9 cellular contexts compared by ENCODE assay signal in the genomic region with DNA sequence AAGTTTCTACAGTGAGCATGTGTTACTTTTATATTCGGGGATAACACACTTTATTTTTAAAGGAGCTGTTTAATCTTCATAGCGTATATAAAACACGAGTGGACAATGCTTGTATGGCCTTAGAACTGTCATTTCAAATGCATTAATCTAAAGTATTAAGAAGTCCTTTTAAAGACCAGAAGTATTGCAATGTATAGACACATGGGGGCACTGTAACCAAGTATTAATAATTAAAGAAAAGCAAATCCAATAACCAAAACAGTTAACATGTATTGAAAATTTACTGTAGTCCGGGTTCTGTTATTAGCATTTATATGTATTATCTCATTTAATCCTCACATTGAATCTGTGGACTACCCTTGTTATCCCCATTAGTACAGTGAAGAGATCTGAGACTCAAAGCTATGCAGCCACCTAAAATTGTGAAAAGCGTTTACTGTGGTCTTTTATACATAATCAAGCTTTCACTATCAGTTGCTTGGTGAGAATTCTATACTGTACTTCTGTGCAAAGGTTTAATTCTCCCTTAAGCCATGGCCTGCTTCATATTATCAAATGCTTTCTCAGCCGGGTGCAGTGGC. TPM values are rescaled to one million over a fixed set of nuclear protein-coding genes. Genes with fewer than 3 reads are reported as not detected.
A peak's percentile ranks its signal among the peaks of the same experiment; 100 is the strongest.
DNase-seq lines count a peak whose midpoint lies in the region; ATAC-seq and TF ChIP-seq lines count a peak whose summit lies in the region.
"Had no signal": no experiment of that assay in that cellular context is flagged by ENCODE, and none has a peak within 500 bp of the region (broad histone marks: within the 10 kb centered on the region; RNA-seq: fewer than 3 reads in every experiment).

No MANE protein-coding gene starts in this region.

- H3K4me1 ChIP-seq in SK-N-SH (ENCODE audit: control insufficient read depth in 1 of 2, insufficient read depth in 2 of 2, low read depth in 1 of 2, low read length in 1 of 2) = no peaks in the 10 kb centered on the region
- no peaks in the 10 kb centered on the region for H3K4me1 ChIP-seq in lower lobe of right lung

- peaks cover 7% of the 10 kb centered on the region; the same call in 1 of the 2 replicates for H3K4me1 Mint-ChIP-seq in HFFc6 (ENCODE audit: low read depth)
- no peaks in the 10 kb centered on the region for H3K4me1 Mint-ChIP-seq in activated CD4-positive, alpha-beta T cell treated with anti-CD3 and anti-CD28 coated beads for 36 hours

- peaks cover 4% of the 10 kb centered on the region; the same call in 1 of the 2 replicates for H3K9me3 Mint-ChIP-seq in HFFc6
- H3K9me3 Mint-ChIP-seq in activated CD4-positive, alpha-beta T cell treated with anti-CD3 and anti-CD28 coated beads for 36 hours (ENCODE audit: low read depth) = no peaks in the 10 kb centered on the region

- H4K20me1 ChIP-seq in SK-N-SH (ENCODE audit: insufficient read depth) = no peaks in the 10 kb centered on the region

- POLR2A ChIA-PET in SK-N-SH (lab: Yijun Ruan, JAX) = no interaction called here
- POLR2A ChIA-PET in activated CD4-positive, alpha-beta T cell treated with anti-CD3 and anti-CD28 coated beads for 36 hours (lab: Charles Lee) = no interaction called here

- WGBS in SK-N-SH (ENCODE audit: low lambda C conversion rate) = 41% methylated on average over 6 of the region's 6 CpGs

- H3K9ac ChIP-seq in SK-N-SH = no peak overlapping the region

- DNase-seq in ELR (ENCODE audit: low read depth) = peak; percentile 57
- peak; percentile 39 for DNase-seq in HFFc6
- DNase-seq in SK-N-SH = peak; percentile 12
- no peak for DNase-seq in lower lobe of right lung
- no peak for DNase-seq in epidermal melanocyte (ENCODE audit: insufficient read length, low spot score)
- no peak for DNase-seq in activated CD4-positive, alpha-beta T cell treated with anti-CD3 and anti-CD28 coated beads for 36 hours
- no peak for DNase-seq in stimulated activated CD4-positive, alpha-beta T cell treated with anti-CD3 and anti-CD28 coated beads, Interleukin-12 subunit alpha, Interleukin-12 subunit beta, amount 100 ng/mL, for 4 hours
- DNase-seq in activated gamma-delta T cell (lab: John Stamatoyannopoulos, UW) = no peak
- DNase-seq: central memory CD4-positive, alpha-beta T cell had no signal

- H3K27ac Mint-ChIP-seq in HFFc6 = no peak overlapping the region
- no peak overlapping the region for H3K27ac Mint-ChIP-seq in activated CD4-positive, alpha-beta T cell treated with anti-CD3 and anti-CD28 coated beads for 36 hours

- H2AFZ ChIP-seq in SK-N-SH (ENCODE audit: low read depth) = no peak overlapping the region

- H3K4me2 ChIP-seq in SK-N-SH = no peak overlapping the region

- TF ChIP-seq RAD21 in SK-N-SH (IDR thresholded peaks at IDR 0.05; ENCODE audit: low read length) = peak; percentile 51

- CTCF ChIA-PET in SK-N-SH (lab: Yijun Ruan, JAX) = interaction anchor here (0.6 to 3.1 kb wide), 24 partner anchors 9 to 757 kb away, joined by 3 to 13 read pairs (median 4); a partner anchor contains a TSS
- CTCF ChIA-PET in activated CD4-positive, alpha-beta T cell treated with anti-CD3 and anti-CD28 coated beads for 36 hours (lab: Charles Lee) = interaction anchor here (0.5 to 1.9 kb wide), 11 partner anchors 9 to 812 kb away, joined by 3 to 12 read pairs (median 4); no protein-coding TSS in a partner anchor

- TF ChIP-seq CTCF in HFFc6 (IDR thresholded peaks at IDR 0.05) (peak; percentile 83), SK-N-SH (IDR thresholded peaks at IDR 0.05) (peak; percentile 65), lower lobe of right lung (IDR thresholded peaks at IDR 0.05) (peak; percentile 35)

- TF ChIP-seq EP300 in SK-N-SH (IDR thresholded peaks at IDR 0.05; ENCODE audit: borderline replicate concordance in 1 of 2, low read depth in 1 of 2, low read length in 1 of 2) = no peak

- H3K4me3 ChIP-seq in SK-N-SH (ENCODE audit: low read depth in 2 of 2, low read length in 1 of 2) = no peak overlapping the region; a peak in 1 of 4 replicates
- no peak overlapping the region for H3K4me3 ChIP-seq in lower lobe of right lung

- intact Hi-C loops in lower lobe of right lung (cut with DNase I) = no loop called here
- intact Hi-C loops in activated CD4-positive, alpha-beta T cell treated with anti-CD3 and anti-CD28 coated beads for 36 hours (cut with DNase I, micrococcal nuclease) = loop anchor here (1.0 to 5.0 kb wide), 3 partner anchors 255 to 735 kb away; no protein-coding TSS in a partner anchor

- H3K4me3 Mint-ChIP-seq in HFFc6 = no peak overlapping the region
- no peak overlapping the region for H3K4me3 Mint-ChIP-seq in activated CD4-positive, alpha-beta T cell treated with anti-CD3 and anti-CD28 coated beads for 36 hours

- no peaks in the 10 kb centered on the region for H3K79me2 ChIP-seq in SK-N-SH (ENCODE audit: insufficient read depth)

- no peaks in the 10 kb centered on the region for H3K9me2 ChIP-seq in SK-N-SH

- ATAC-seq in lower lobe of right lung = no peak
- no peak for ATAC-seq in activated CD4-positive, alpha-beta T cell treated with anti-CD3 and anti-CD28 coated beads for 36 hours

- no peaks in the 10 kb centered on the region for H3K27me3 ChIP-seq in SK-N-SH (ENCODE audit: insufficient read depth)
- H3K27me3 ChIP-seq in lower lobe of right lung (ENCODE audit: low read depth) = no peaks in the 10 kb centered on the region

- H3K9me3 ChIP-seq in SK-N-SH = no peaks in the 10 kb centered on the region
- H3K9me3 ChIP-seq in lower lobe of right lung = no peaks in the 10 kb centered on the region

- H3F3A ChIP-seq in SK-N-SH (replicated peaks; ENCODE audit: insufficient read depth) = no peaks in the 10 kb centered on the region

- H3K27me3 Mint-ChIP-seq in HFFc6 (ENCODE audit: insufficient read depth) = no peaks in the 10 kb centered on the region; the same call in 1 of the 2 replicates
- peaks cover 2% of the 10 kb centered on the region for H3K27me3 Mint-ChIP-seq in activated CD4-positive, alpha-beta T cell treated with anti-CD3 and anti-CD28 coated beads for 36 hours

- H3K27ac ChIP-seq in SK-N-SH (ENCODE audit: low read depth in 2 of 2, low read length in 1 of 2) (no peak overlapping the region), lower lobe of right lung (no peak overlapping the region)

- peaks cover 5% of the 10 kb centered on the region; the same call in 1 of the 2 replicates for H3K36me3 Mint-ChIP-seq in HFFc6 (ENCODE audit: low read depth)
- H3K36me3 Mint-ChIP-seq in activated CD4-positive, alpha-beta T cell treated with anti-CD3 and anti-CD28 coated beads for 36 hours (ENCODE audit: low read depth) = no peaks in the 10 kb centered on the region

- H3K36me3 ChIP-seq in SK-N-SH (replicated peaks in 1 of 2; ENCODE audit: control insufficient read depth in 1 of 2, insufficient read depth in 2 of 2, low read length in 1 of 2) (no peaks in the 10 kb centered on the region), lower lobe of right lung (no peaks in the 10 kb centered on the region)

TF ChIP-seq in SK-N-SH, 30 proteins besides CTCF, POLR2A, EP300 and RAD21:
- no peak for TF ChIP-seq FOXJ3 (CRISPR knock-in tag; IDR thresholded peaks at IDR 0.05)
- TF ChIP-seq JUND (IDR thresholded peaks at IDR 0.05) = no peak
- TF ChIP-seq YY1 (IDR thresholded peaks at IDR 0.05; ENCODE audit: low read depth) = no peak
- TF ChIP-seq NFIC (IDR thresholded peaks at IDR 0.05; ENCODE audit: borderline replicate concordance) = no peak
- no peak for TF ChIP-seq FOXM1 (IDR thresholded peaks at IDR 0.05; ENCODE audit: low read depth)
- TF ChIP-seq, protein P1, sequence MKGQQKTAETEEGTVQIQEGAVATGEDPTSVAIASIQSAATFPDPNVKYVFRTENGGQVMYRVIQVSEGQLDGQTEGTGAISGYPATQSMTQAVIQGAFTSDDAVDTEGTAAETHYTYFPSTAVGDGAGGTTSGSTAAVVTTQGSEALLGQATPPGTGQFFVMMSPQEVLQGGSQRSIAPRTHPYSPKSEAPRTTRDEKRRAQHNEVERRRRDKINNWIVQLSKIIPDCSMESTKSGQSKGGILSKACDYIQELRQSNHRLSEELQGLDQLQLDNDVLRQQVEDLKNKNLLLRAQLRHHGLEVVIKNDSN (IDR thresholded peaks at IDR 0.05; ENCODE audit: borderline replicate concordance, low read depth) = no peak

RNA-seq across cellular contexts. Expression of a gene that starts 10.1 kb away (rescaled TPM):
- under 1 TPM in 3 of 6 experiments, not detected in 3; 0.14 to 0.22 (median 0.17) TPM for total RNA-seq in HFFc6 (2021; fragmentation: NEBNext Ultra II Directional; extraction: Animal tissue kit (Norgen Biotek cat#: 25700))
- polyA plus RNA-seq in SK-N-SH (2012; rRNA removed) = not detected in 2 replicates
- polyA plus RNA-seq in SK-N-SH (2012; cell fraction: cytosol; rRNA removed) = 0.05 TPM in 1 of 2 replicates, not detected in the other
- not detected in 2 replicates for polyA plus RNA-seq in SK-N-SH (2012; cell fraction: nucleus; rRNA removed)
- not detected for total RNA-seq in lower lobe of right lung
- total RNA-seq in activated CD4-positive, alpha-beta T cell treated with anti-CD3 and anti-CD28 coated beads for 36 hours = not detected

Comparison
In these comparisons a context has a peak if more than half of its experiments do, and no peak if none do; other contexts are left out.
1. DNase-seq: peak in ELR (single experiment), HFFc6 (single experiment) and SK-N-SH (single experiment); none in lower lobe of right lung (single experiment), epidermal melanocyte (single experiment), activated CD4-positive, alpha-beta T cell treated with anti-CD3 and anti-CD28 coated beads for 36 hours (single experiment), stimulated activated CD4-positive, alpha-beta T cell treated with anti-CD3 and anti-CD28 coated beads, Interleukin-12 subunit alpha, Interleukin-12 subunit beta, amount 100 ng/mL, for 4 hours (single experiment) and activated gamma-delta T cell (single experiment).
2. Peak in every context shown above with its lines, with median percentiles within 50 percentile points of each other: CTCF ChIP-seq.